10 cellular contexts compared by ENCODE assay signal in genomic region chr5:158819840-158820620, GRCh38.
A peak's percentile ranks its signal among the peaks of the same experiment; 100 is the strongest.
DNase-seq lines count a peak whose midpoint lies in the region; ATAC-seq, FAIRE-seq and TF ChIP-seq lines count a peak whose summit lies in the region.
"Had no signal": no experiment of that assay in that cellular context is flagged by ENCODE, and none has a peak within 500 bp of the region (broad histone marks: within the 10 kb centered on the region; RNA-seq: fewer than 3 reads in every experiment).

No MANE protein-coding gene starts in this region.

- H3K4me1 ChIP-seq in astrocyte (ENCODE audit: insufficient read depth, low read length), result peaks cover 13% of the 10 kb centered on the region

- no peak overlapping the region for H2AFZ ChIP-seq in astrocyte (ENCODE audit: low read depth, low read length)

- no peak overlapping the region for H3K9ac ChIP-seq in astrocyte (ENCODE audit: low read length)

- H3K4me2 ChIP-seq in astrocyte (ENCODE audit: low read length), result peak overlapping the region; percentile 67

- H3K27ac ChIP-seq in astrocyte (ENCODE audit: low read depth, low read length), result peak overlapping the region; percentile 24
- H3K27ac ChIP-seq: neutrophil had no signal

- peak overlapping the region; percentile 29 for H3K27ac Mint-ChIP-seq in astrocyte (ENCODE audit: unreplicated experiment)

- H3K36me3 Mint-ChIP-seq in astrocyte (ENCODE audit: low read depth, unreplicated experiment), result no peaks in the 10 kb centered on the region

- no peaks in the 10 kb centered on the region for H3K36me3 ChIP-seq in astrocyte (ENCODE audit: insufficient read depth, low read length)
- H3K36me3 ChIP-seq: neutrophil had no signal

- peaks cover 22% of the 10 kb centered on the region for H3K4me1 Mint-ChIP-seq in astrocyte (ENCODE audit: low read depth, unreplicated experiment)

- H3K4me3 Mint-ChIP-seq in astrocyte (ENCODE audit: unreplicated experiment), result no peak overlapping the region

- no peaks in the 10 kb centered on the region for H4K20me1 ChIP-seq in astrocyte (ENCODE audit: insufficient read depth, low read length)

- H3K9me3 ChIP-seq in astrocyte (ENCODE audit: insufficient read depth, low read depth, low read length), result peaks cover 2% of the 10 kb centered on the region
- H3K9me3 ChIP-seq: neutrophil had no signal

- H3K9me3 Mint-ChIP-seq in astrocyte (ENCODE audit: unreplicated experiment), result peaks cover 5% of the 10 kb centered on the region

- H3K79me2 ChIP-seq in astrocyte (ENCODE audit: insufficient read depth, low read length), result no peaks in the 10 kb centered on the region

- H3K27me3 Mint-ChIP-seq in astrocyte (ENCODE audit: low read depth, unreplicated experiment), result peaks cover 2% of the 10 kb centered on the region

- H3K4me3 ChIP-seq in AG10803 (ENCODE audit: low read length) (no peak overlapping the region), astrocyte (ENCODE audit: insufficient read depth, low read depth, low read length) (no peak overlapping the region)

- no peak for TF ChIP-seq CTCF in AG10803 (conservative IDR thresholded peaks at IDR 0.05; ENCODE audit: low read length)
- no peak for TF ChIP-seq CTCF in astrocyte (IDR thresholded peaks at IDR 0.05; ENCODE audit: insufficient read depth, low read depth, low read length)

- H3K27me3 ChIP-seq in astrocyte (ENCODE audit: insufficient read depth, low read length), result no peaks in the 10 kb centered on the region
- H3K27me3 ChIP-seq: neutrophil had no signal

- peak; percentile 84 for DNase-seq in AG10803 (ENCODE audit: low read depth)
- DNase-seq in GM19239 (ENCODE audit: insufficient read length, low spot score), result no peak
- DNase-seq in astrocyte (ENCODE audit: low read depth), result peak; percentile 91
- no peak for DNase-seq in retina
- DNase-seq in NCI-H524 treated with DMSO at 0.1 percent for 48 hours (lab: John Stamatoyannopoulos, UW), result no peak
- no peak for DNase-seq in DMS79 treated with DMSO at 0.1 percent for 48 hours (lab: John Stamatoyannopoulos, UW)
- no peak for DNase-seq in NCI-H2196 (lab: John Stamatoyannopoulos, UW; ENCODE audit: unreplicated experiment)
- DNase-seq: activated CD8-positive, alpha-beta memory T cell treated with anti-CD3 and anti-CD28 coated beads, Interleukin-2, amount 50 U/mL, for 4 hours had no signal

- ATAC-seq in HG03196 (IDR thresholded peaks at IDR 0.05; ENCODE audit: unreplicated experiment), result peak; percentile 73

- FAIRE-seq in GM19239 (lab: Jason Lieb, UNC), result peak; percentile 95
- FAIRE-seq in astrocyte (lab: Jason Lieb, UNC), result peak; percentile 96

Comparison
In these comparisons a context has a peak if more than half of its experiments do, and no peak if none do; other contexts are left out.
1. DNase-seq: peak in AG10803 (single experiment) and astrocyte (single experiment); none in GM19239 (single experiment), retina (single experiment), NCI-H524 treated with DMSO at 0.1 percent for 48 hours (single experiment), DMS79 treated with DMSO at 0.1 percent for 48 hours (single experiment) and NCI-H2196 (single experiment).